ENCODE assay signal across 22 cellular contexts in the genomic region with DNA sequence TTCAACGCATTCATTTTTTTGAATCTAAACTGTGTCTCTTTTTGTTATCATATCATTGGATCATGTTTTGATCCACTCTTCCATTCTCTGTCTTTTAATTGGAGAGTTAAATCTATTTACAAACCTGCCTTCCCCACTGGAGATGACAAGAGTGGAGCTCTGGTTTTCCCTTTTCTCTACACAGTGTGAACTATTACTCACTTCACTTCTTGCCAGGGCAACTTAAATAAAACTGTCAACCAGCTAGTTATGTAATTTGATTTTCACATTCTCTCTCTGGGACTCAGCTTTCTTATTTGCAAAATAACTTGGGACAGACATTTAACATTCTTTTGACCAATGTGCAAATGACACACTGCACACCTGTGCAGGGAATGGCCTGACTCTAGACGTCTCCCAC.
"Had no signal": no experiment of that assay in that cellular context is flagged by ENCODE, and none has a peak within 500 bp of the region (broad histone marks: within the 10 kb centered on the region; RNA-seq: fewer than 3 reads in every experiment).

No MANE protein-coding gene starts in this region.

- DNase-seq: activated B cell treated with CpG ODN at 0.5 μM for 24 hours; activated CD4-positive, alpha-beta T cell treated with anti-CD3 and anti-CD28 coated beads for 48 hours; activated CD4-positive, alpha-beta T cell treated with anti-CD3 and anti-CD28 coated beads, Interleukin-2, amount 50 U/mL, for 1 hour; activated CD4-positive, alpha-beta T cell treated with anti-CD3 and anti-CD28 coated beads, Interleukin-2, amount 50 U/mL, for 48 hours; activated CD8-positive, alpha-beta T cell treated with anti-CD3 and anti-CD28 coated beads for 36 hours; activated effector memory CD4-positive, alpha-beta T cell treated with Interleukin-2 at 50 U/mL for 16 hours; activated gamma-delta T cell treated with Interleukin-2 at 50 U/mL for 16 hours; activated naive CD4-positive, alpha-beta T cell treated with anti-CD3 and anti-CD28 coated beads, Interleukin-2, amount 50 U/mL, for 16 hours; activated naive CD4-positive, alpha-beta T cell treated with Interleukin-2 at 50 U/mL for 16 hours; activated T-cell treated with anti-CD3 and anti-CD28 coated beads, Interleukin-2, amount 50 U/mL, for 4 hours; amniotic stem cell; anterior cingulate cortex; brain microvascular endothelial cell; effector memory CD8-positive, alpha-beta T cell; erythroblast; foreskin keratinocyte; heart right ventricle; T-helper 9 cell; WERI-Rb-1 had no signal

- ATAC-seq: activated CD4-positive, CD25-positive, alpha-beta regulatory T cell treated with anti-CD3 and anti-CD28 coated beads, Interleukin-2, amount 50 U/mL, for 24 hours; activated CD8-positive, alpha-beta T cell treated with anti-CD3 and anti-CD28 coated beads for 36 hours; activated T-cell treated with anti-CD3 and anti-CD28 coated beads, Interleukin-2, amount 50 U/mL, for 4 hours; activated T-helper 17 cell treated with anti-CD3 and anti-CD28 coated beads, Interleukin-2, amount 50 U/mL, for 72 hours; effector memory CD8-positive, alpha-beta T cell; foreskin keratinocyte; gastroesophageal sphincter; heart right ventricle had no signal
